Comparison of ENCODE assay signal across 8 cellular contexts in the genomic region with DNA sequence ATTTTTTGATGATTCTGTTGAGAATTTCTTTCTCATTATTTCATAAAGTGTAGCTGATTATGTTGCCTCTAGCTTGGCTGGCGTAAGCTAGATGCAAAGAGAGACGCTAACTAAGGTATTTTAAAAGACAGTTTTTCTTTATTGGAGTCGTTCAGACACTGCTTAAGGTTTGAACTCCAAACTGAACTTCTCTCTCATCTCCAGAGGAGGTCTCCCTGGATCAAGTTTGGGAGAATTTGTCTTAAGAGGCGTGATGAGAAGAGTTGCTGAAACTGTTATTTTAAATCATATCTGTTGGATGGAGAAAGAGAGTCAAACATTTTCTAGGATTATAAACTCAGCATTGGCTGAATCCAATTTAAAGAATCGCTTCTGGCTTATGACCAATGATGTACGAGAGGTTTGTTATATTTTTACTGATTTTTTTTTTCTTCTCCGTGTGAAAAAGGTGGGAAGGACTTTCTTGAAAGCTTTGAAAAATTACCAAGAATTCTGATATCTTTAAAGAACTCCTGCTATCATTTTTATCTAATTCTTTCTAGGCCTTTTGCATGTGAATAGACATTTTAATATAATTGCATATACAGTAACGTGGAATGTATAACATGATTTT. TPM values are rescaled to one million over a fixed set of nuclear protein-coding genes. Genes with fewer than 3 reads are reported as not detected.
A peak's percentile ranks its signal among the peaks of the same experiment; 100 is the strongest.
DNase-seq lines count a peak whose midpoint lies in the region; ATAC-seq and TF ChIP-seq lines count a peak whose summit lies in the region.

No MANE protein-coding gene starts in this region.

- TF ChIP-seq POLR2A in adrenal gland (IDR thresholded peaks at IDR 0.05) (no peak), suprapubic skin (IDR thresholded peaks at IDR 0.05) (no peak)

- H3K4me3 ChIP-seq in GM12865 (ENCODE audit: low read depth, low read length): no peak overlapping the region
- H3K4me3 ChIP-seq in adrenal gland: peak overlapping the region in 1 of 4 donors; percentile 30
- no peak overlapping the region for H3K4me3 ChIP-seq in suprapubic skin

- H3K9me3 ChIP-seq in adrenal gland (replicated peaks in 1 of 3) (no peaks in the 10 kb centered on the region), suprapubic skin (no peaks in the 10 kb centered on the region)

- H3K27ac ChIP-seq in adrenal gland (no peak overlapping the region), suprapubic skin (no peak overlapping the region)

- WGBS in adrenal gland, 4 donors: 22 to 33% (median 27%) methylated on average over 8 of the region's 8 CpGs
- WGBS in suprapubic skin: 23% methylated on average over 8 of the region's 8 CpGs

- intact Hi-C loops in adrenal gland (cut with DNase I): loop anchor here in 1 of 2 donors (5.0 to 10.0 kb wide), 2 partner anchors 130 to 208 kb away; a partner anchor contains a TSS

- H3K36me3 ChIP-seq in adrenal gland (replicated peaks in 1 of 2) (no peaks in the 10 kb centered on the region), suprapubic skin (no peaks in the 10 kb centered on the region)

- DNase-seq in GM12865 (ENCODE audit: low read depth) (peak; percentile 66), NCI-H1092 treated with DMSO at 0.1 percent for 48 hours (lab: John Stamatoyannopoulos, UW) (peak; percentile 27), adrenal gland (peak in 2 of 7 donors; percentile 24 to 31), hepatic stellate cell (ENCODE audit: low spot score) (peak; percentile 26), suprapubic skin (ENCODE audit: low spot score in 2 of 2) (no peak), ecto neural progenitor cell (ENCODE audit: low spot score) (no peak)

- ATAC-seq in HG02798 (IDR thresholded peaks at IDR 0.05; ENCODE audit: poor library complexity, unreplicated experiment): no peak
- no peak for ATAC-seq in GM21390 (IDR thresholded peaks at IDR 0.05; ENCODE audit: unreplicated experiment)

- peak; percentile 42 for TF ChIP-seq CTCF in GM12865 (IDR thresholded peaks at IDR 0.05; ENCODE audit: insufficient read depth, low read depth, low read length, missing control alignments)
- peak; percentile 43 to 90 (median 81) for TF ChIP-seq CTCF in adrenal gland (IDR thresholded peaks at IDR 0.05)
- peak; percentile 60 to 67 for TF ChIP-seq CTCF in suprapubic skin (IDR thresholded peaks at IDR 0.05)

- H3K4me1 ChIP-seq in adrenal gland (replicated peaks in 1 of 2): peaks cover 0 to 8% of the 10 kb centered on the region in 2 donors
- peaks cover 36% of the 10 kb centered on the region for H3K4me1 ChIP-seq in suprapubic skin

- TF ChIP-seq EP300 in suprapubic skin (IDR thresholded peaks at IDR 0.05): no peak

- H3K27me3 ChIP-seq in adrenal gland (no peaks in the 10 kb centered on the region), suprapubic skin (no peaks in the 10 kb centered on the region)

RNA-seq across cellular contexts. Expression of a gene that starts 34.0 kb away (rescaled TPM):
- 10 to 100 TPM in 6 of 8 donors, 1 to 10 TPM in 2; 3.6 to 29.5 (median 17.6) TPM for total RNA-seq in adrenal gland
- 10 to 100 TPM; 10.6 to 17.7 (median 11.3) TPM for polyA plus RNA-seq in adrenal gland
- total RNA-seq in suprapubic skin: 10 to 100 TPM in 1 of 4 donors, 1 to 10 TPM in 3; 6.8 to 10.4 (median 8.8) TPM

Comparison
In these comparisons a context has a peak if more than half of its experiments do, and no peak if none do; other contexts are left out.
1. DNase-seq: peak in GM12865 (single experiment), NCI-H1092 treated with DMSO at 0.1 percent for 48 hours (single experiment) and hepatic stellate cell (single experiment); none in suprapubic skin (0 of 2) and ecto neural progenitor cell (single experiment).
2. Peak in every context shown above with its lines, with median percentiles within 50 percentile points of each other: CTCF ChIP-seq.